In genomic region chr6:126842769-126843168, GRCh38 we compare ENCODE assay signal across 6 cellular contexts.
"Had no signal": no experiment of that assay in that cellular context is flagged by ENCODE, and none has a peak within 500 bp of the region (broad histone marks: within the 10 kb centered on the region; RNA-seq: fewer than 3 reads in every experiment).

No MANE protein-coding gene starts in this region.

- H3K27ac ChIP-seq: HL-60, KMS-11 had no signal

- H3K4me3 ChIP-seq: K562 had no signal

- DNase-seq: KBM-7, KG1 had no signal

- H3K4me2 ChIP-seq: KMS-11 had no signal

- FAIRE-seq: HTR-8/SVneo, K562 had no signal

- H3K9ac ChIP-seq: KMS-11 had no signal

- ATAC-seq: K562 had no signal
